Comparison of ENCODE assay signal across 8 cellular contexts in genomic region chr7:76234931-76235441, GRCh38. TPM values are rescaled to one million over a fixed set of nuclear protein-coding genes. Genes with fewer than 3 reads are reported as not detected.
DNase-seq lines count a peak whose midpoint lies in the region; ATAC-seq lines count a peak whose summit lies in the region.

No MANE protein-coding gene starts in this region.

- POLR2A ChIA-PET in T-cell (lab: Charles Lee): no interaction called here

- no peaks in the 10 kb centered on the region for H3K4me1 ChIP-seq in adipocyte (ENCODE audit: control insufficient read depth, insufficient read depth, low read length)

- peaks cover 56% of the 10 kb centered on the region for H3K27me3 ChIP-seq in adipocyte (replicated peaks; ENCODE audit: control insufficient read depth, insufficient read depth, low read length)

- ATAC-seq in HG03442 (IDR thresholded peaks at IDR 0.05; ENCODE audit: unreplicated experiment) (peak; percentile 68), T-cell (replicated peaks in 1 of 4) (peak; percentile 73 to 96 (median 80)), left cardiac atrium (peak; percentile 89 to 98), HG03469 (IDR thresholded peaks at IDR 0.05; ENCODE audit: unreplicated experiment) (no peak)

- H3K4me1 Mint-ChIP-seq in T-cell: peaks cover 0 to 8% (median 8%) of the 10 kb centered on the region in 3 donors

- H3K4me3 ChIP-seq in adipocyte (ENCODE audit: low read length): no peak overlapping the region

- DNase-seq in DMS153 (lab: John Stamatoyannopoulos, UW) (peak; percentile 77), T-cell (peak; percentile 12 to 66 (median 46)), adipocyte (ENCODE audit: low read depth) (peak; percentile 66), left cardiac atrium (peak; percentile 72), retina (peak; percentile 83), SKM-1 (lab: John Stamatoyannopoulos, UW; ENCODE audit: unreplicated experiment) (no peak)

- no peaks in the 10 kb centered on the region for H3K9me3 ChIP-seq in adipocyte (ENCODE audit: control insufficient read depth, low read length)

- H3K27me3 Mint-ChIP-seq in T-cell: peaks cover 55 to 61% of the 10 kb centered on the region in 2 donors

- CTCF ChIA-PET in T-cell (lab: Charles Lee): interaction anchor here in 1 of 2 donors (0.6 kb wide), 1 partner anchor 58 kb away, joined by 5 read pairs; no protein-coding TSS in a partner anchor

- H3K36me3 ChIP-seq in adipocyte (ENCODE audit: control insufficient read depth, insufficient read depth, low read length, severe bottlenecking): no peaks in the 10 kb centered on the region

- H3K4me3 Mint-ChIP-seq in T-cell: peak overlapping the region; percentile 57 to 64 (median 59)

- H3K27ac Mint-ChIP-seq in T-cell: no peak overlapping the region

- no peaks in the 10 kb centered on the region for H3K36me3 Mint-ChIP-seq in T-cell

- intact Hi-C loops in left cardiac atrium (cut with DNase I): no loop called here

- no peak overlapping the region for H3K9ac ChIP-seq in adipocyte (ENCODE audit: low read length)

- H3K9me3 Mint-ChIP-seq in T-cell: no peaks in the 10 kb centered on the region

RNA-seq across cellular contexts. Expression of gene SRRM3, which starts 33.3 kb away (rescaled TPM):
- total RNA-seq in T-cell: not detected
- 10 to 100 TPM; 19.7 to 27.4 TPM for total RNA-seq in left cardiac atrium

Comparison
In these comparisons a context has a peak if more than half of its experiments do, and no peak if none do; other contexts are left out.
1. RNA of gene SRRM3, which starts 33.3 kb away (total RNA-seq): 19.7 to 27.4 TPM in left cardiac atrium; not detected in T-cell; every median in the first group is over 10 times any median in the second.